ENCODE assay signal across 1 cellular context in genomic region chr12:122423258-122424165, GRCh38.
TF ChIP-seq lines count a peak whose summit lies in the region.

No MANE protein-coding gene starts in this region.

TF ChIP-seq in HepG2, 621 proteins besides CTCF, POLR2A, EP300 and RAD21 (continued from another document and continues in another):
- no peak for TF ChIP-seq ZNF281 (CRISPR knock-in tag; IDR thresholded peaks at IDR 0.05; ENCODE audit: borderline replicate concordance)
- TF ChIP-seq DRAP1 (CRISPR knock-in tag; IDR thresholded peaks at IDR 0.05): 0 out of 2 replicates have a peak, but pooled peaks have one; percentile 31
- TF ChIP-seq PCBP2 (optimal IDR thresholded peaks at IDR 0.05; ENCODE audit: low read depth, low read length, poor library complexity, severe bottlenecking): no peak
- no peak for TF ChIP-seq ZSCAN9 (CRISPR knock-in tag; IDR thresholded peaks at IDR 0.05; ENCODE audit: borderline replicate concordance)
- TF ChIP-seq ZFP90 (CRISPR knock-in tag; IDR thresholded peaks at IDR 0.05; ENCODE audit: borderline replicate concordance): 0 out of 2 replicates have a peak, but pooled peaks have one; percentile 11
- TF ChIP-seq, protein P1, sequence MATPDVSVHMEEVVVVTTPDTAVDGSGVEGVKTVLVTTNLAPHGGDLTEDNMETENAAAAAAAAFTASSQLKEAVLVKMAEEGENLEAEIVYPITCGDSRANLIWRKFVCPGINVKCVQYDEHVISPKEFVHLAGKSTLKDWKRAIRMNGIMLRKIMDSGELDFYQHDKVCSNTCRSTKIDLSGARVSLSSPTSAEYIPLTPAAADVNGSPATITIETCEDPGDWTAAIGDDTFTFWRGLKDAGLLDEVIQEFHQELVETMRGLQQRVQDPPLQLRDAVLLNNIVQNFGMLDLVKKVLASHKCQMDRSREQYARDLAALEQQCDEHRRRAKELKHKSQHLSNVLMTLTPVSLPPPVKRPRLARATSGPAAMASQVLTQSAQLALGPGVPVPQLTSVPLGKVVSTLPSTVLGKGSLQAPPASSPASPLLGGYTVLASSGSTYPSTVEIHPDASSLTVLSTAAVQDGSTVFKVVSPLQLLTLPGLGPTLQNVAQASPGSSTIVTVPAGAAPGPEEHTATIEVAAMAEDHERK (CRISPR knock-in tag; IDR thresholded peaks at IDR 0.05; ENCODE audit: low read depth): no peak
- no peak for TF ChIP-seq ZMAT5 (CRISPR knock-in tag; IDR thresholded peaks at IDR 0.05; ENCODE audit: borderline replicate concordance, low read depth)
- no peak for TF ChIP-seq ZNF562 (CRISPR knock-in tag; IDR thresholded peaks at IDR 0.05; ENCODE audit: borderline replicate concordance)
- no peak for TF ChIP-seq ZMYM2 (CRISPR knock-in tag; IDR thresholded peaks at IDR 0.05)
- no peak for TF ChIP-seq NFYB (CRISPR knock-in tag; IDR thresholded peaks at IDR 0.05)
- TF ChIP-seq ZNF317 (CRISPR knock-in tag; IDR thresholded peaks at IDR 0.05): no peak
- no peak for TF ChIP-seq YEATS4 (CRISPR knock-in tag; IDR thresholded peaks at IDR 0.05; ENCODE audit: borderline replicate concordance)
- no peak for TF ChIP-seq ZNF446 (CRISPR knock-in tag; IDR thresholded peaks at IDR 0.05)
- no peak for TF ChIP-seq ZNF746 (CRISPR knock-in tag; IDR thresholded peaks at IDR 0.05)
- peak; percentile 15; the same call in 1 of the 2 replicates for TF ChIP-seq ARID5B (CRISPR knock-in tag; IDR thresholded peaks at IDR 0.05)
- no peak for TF ChIP-seq ARNT (IDR thresholded peaks at IDR 0.05)
- TF ChIP-seq, protein P2, sequence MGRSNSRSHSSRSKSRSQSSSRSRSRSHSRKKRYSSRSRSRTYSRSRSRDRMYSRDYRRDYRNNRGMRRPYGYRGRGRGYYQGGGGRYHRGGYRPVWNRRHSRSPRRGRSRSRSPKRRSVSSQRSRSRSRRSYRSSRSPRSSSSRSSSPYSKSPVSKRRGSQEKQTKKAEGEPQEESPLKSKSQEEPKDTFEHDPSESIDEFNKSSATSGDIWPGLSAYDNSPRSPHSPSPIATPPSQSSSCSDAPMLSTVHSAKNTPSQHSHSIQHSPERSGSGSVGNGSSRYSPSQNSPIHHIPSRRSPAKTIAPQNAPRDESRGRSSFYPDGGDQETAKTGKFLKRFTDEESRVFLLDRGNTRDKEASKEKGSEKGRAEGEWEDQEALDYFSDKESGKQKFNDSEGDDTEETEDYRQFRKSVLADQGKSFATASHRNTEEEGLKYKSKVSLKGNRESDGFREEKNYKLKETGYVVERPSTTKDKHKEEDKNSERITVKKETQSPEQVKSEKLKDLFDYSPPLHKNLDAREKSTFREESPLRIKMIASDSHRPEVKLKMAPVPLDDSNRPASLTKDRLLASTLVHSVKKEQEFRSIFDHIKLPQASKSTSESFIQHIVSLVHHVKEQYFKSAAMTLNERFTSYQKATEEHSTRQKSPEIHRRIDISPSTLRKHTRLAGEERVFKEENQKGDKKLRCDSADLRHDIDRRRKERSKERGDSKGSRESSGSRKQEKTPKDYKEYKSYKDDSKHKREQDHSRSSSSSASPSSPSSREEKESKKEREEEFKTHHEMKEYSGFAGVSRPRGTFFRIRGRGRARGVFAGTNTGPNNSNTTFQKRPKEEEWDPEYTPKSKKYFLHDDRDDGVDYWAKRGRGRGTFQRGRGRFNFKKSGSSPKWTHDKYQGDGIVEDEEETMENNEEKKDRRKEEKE (IDR thresholded peaks at IDR 0.05): no peak
- no peak for TF ChIP-seq TOPORS (CRISPR knock-in tag; IDR thresholded peaks at IDR 0.05)
- TF ChIP-seq ZNF234 (CRISPR knock-in tag; conservative IDR thresholded peaks at IDR 0.05): no peak
- TF ChIP-seq KAT2B (IDR thresholded peaks at IDR 0.05; ENCODE audit: borderline replicate concordance, low read depth, low read length): no peak
- no peak for TF ChIP-seq ZNF724P (CRISPR knock-in tag; IDR thresholded peaks at IDR 0.05; ENCODE audit: borderline replicate concordance)
- 0 out of 2 replicates have a peak, but pooled peaks have one; percentile 7 for TF ChIP-seq KAT8 (CRISPR knock-in tag; IDR thresholded peaks at IDR 0.05)
- TF ChIP-seq EZH2 (conservative IDR thresholded peaks at IDR 0.05; ENCODE audit: low read depth, low read length): no peak
- TF ChIP-seq ZNF496 (CRISPR knock-in tag; IDR thresholded peaks at IDR 0.05; ENCODE audit: insufficient replicate concordance): no peak
- TF ChIP-seq SKI (IDR thresholded peaks at IDR 0.05; ENCODE audit: partially characterized antibody): peak; percentile 13
- TF ChIP-seq HES4 (CRISPR knock-in tag; IDR thresholded peaks at IDR 0.05; ENCODE audit: borderline replicate concordance): no peak
- TF ChIP-seq KLF11 (CRISPR knock-in tag; IDR thresholded peaks at IDR 0.05): no peak
- TF ChIP-seq ZNF687 (CRISPR knock-in tag; IDR thresholded peaks at IDR 0.05): peak; percentile 48; the same call in 1 of the 2 replicates
- no peak for TF ChIP-seq ZNF142 (CRISPR knock-in tag; IDR thresholded peaks at IDR 0.05)
- TF ChIP-seq ZNF672 (CRISPR knock-in tag; IDR thresholded peaks at IDR 0.05): no peak
